In genomic region chr3:177359601-177360357, GRCh38 we compare ENCODE assay signal across 1 cellular context.
TF ChIP-seq lines count a peak whose summit lies in the region.

No MANE protein-coding gene starts in this region.

TF ChIP-seq in HEK293, 187 proteins besides CTCF, POLR2A, EP300 and RAD21 (continued from another document and continues in another):
- TF ChIP-seq ZNF768 (tag by site-specific recombination; IDR thresholded peaks at IDR 0.05), result no peak
- TF ChIP-seq ZNF621 (tag by site-specific recombination; IDR thresholded peaks at IDR 0.05), result no peak
- peak; percentile 79 for TF ChIP-seq WT1 (tag by site-specific recombination; IDR thresholded peaks at IDR 0.05)
- no peak for TF ChIP-seq ZBTB48 (tag by site-specific recombination; IDR thresholded peaks at IDR 0.05)
- peak; percentile 87 for TF ChIP-seq PRDM6 (tag by site-specific recombination; IDR thresholded peaks at IDR 0.05)
- no peak for TF ChIP-seq BCL6B (tag by site-specific recombination; IDR thresholded peaks at IDR 0.05)
- peak; percentile 91 for TF ChIP-seq INSM2 (tag by site-specific recombination; IDR thresholded peaks at IDR 0.05)
- no peak for TF ChIP-seq ZNF202 (tag by site-specific recombination; IDR thresholded peaks at IDR 0.05; ENCODE audit: borderline replicate concordance)
- TF ChIP-seq ZFHX2 (tag by site-specific recombination; conservative IDR thresholded peaks at IDR 0.05), result peak; percentile 80
- TF ChIP-seq ZNF311 (tag by site-specific recombination; IDR thresholded peaks at IDR 0.05; ENCODE audit: borderline replicate concordance), result no peak
- TF ChIP-seq ZSCAN18 (tag by site-specific recombination; IDR thresholded peaks at IDR 0.05), result no peak
- peak; percentile 62; the same call in 1 of the 2 replicates for TF ChIP-seq HOXD13 (CRISPR knock-in tag; IDR thresholded peaks at IDR 0.05; ENCODE audit: borderline replicate concordance)
- TF ChIP-seq ZNF184 (tag by site-specific recombination; IDR thresholded peaks at IDR 0.05), result peak; percentile 72
- no peak for TF ChIP-seq ZNF16 (tag by site-specific recombination; IDR thresholded peaks at IDR 0.05; ENCODE audit: low read depth)
- TF ChIP-seq GFI1B (tag by site-specific recombination; IDR thresholded peaks at IDR 0.05), result peak; percentile 49; the same call in 1 of the 2 replicates
- TF ChIP-seq ZNF776 (tag by site-specific recombination; IDR thresholded peaks at IDR 0.05; ENCODE audit: borderline replicate concordance), result no peak
- TF ChIP-seq KLF16 (tag by site-specific recombination; IDR thresholded peaks at IDR 0.05), result no peak; the same call in 1 of the 2 replicates
- TF ChIP-seq ZNF350 (tag by site-specific recombination; IDR thresholded peaks at IDR 0.05), result no peak
- peak; percentile 94 for TF ChIP-seq SP7 (tag by site-specific recombination; IDR thresholded peaks at IDR 0.05)
- TF ChIP-seq ZNF362 (tag by site-specific recombination; IDR thresholded peaks at IDR 0.05), result no peak
- TF ChIP-seq ZNF433 (tag by site-specific recombination; IDR thresholded peaks at IDR 0.05; ENCODE audit: low read depth), result no peak
- 0 out of 2 replicates have a peak, but pooled peaks have one; percentile 7 for TF ChIP-seq ZNF654 (tag by site-specific recombination; IDR thresholded peaks at IDR 0.05; ENCODE audit: low read depth)
- no peak for TF ChIP-seq HOXA7 (CRISPR knock-in tag; IDR thresholded peaks at IDR 0.05; ENCODE audit: borderline replicate concordance)
- TF ChIP-seq ZNF155 (tag by site-specific recombination; IDR thresholded peaks at IDR 0.05), result no peak
- TF ChIP-seq ZNF366 (tag by site-specific recombination; conservative IDR thresholded peaks at IDR 0.05), result peak; percentile 76
- TF ChIP-seq ZNF843 (tag by site-specific recombination; IDR thresholded peaks at IDR 0.05), result peak; percentile 83
- no peak for TF ChIP-seq ZNF354C (tag by site-specific recombination; IDR thresholded peaks at IDR 0.05; ENCODE audit: borderline replicate concordance, low read depth)
- TF ChIP-seq ZNF404 (tag by site-specific recombination; IDR thresholded peaks at IDR 0.05), result no peak
- TF ChIP-seq ZNF214 (tag by site-specific recombination; IDR thresholded peaks at IDR 0.05; ENCODE audit: borderline replicate concordance), result no peak
- TF ChIP-seq ZNF121 (tag by site-specific recombination; IDR thresholded peaks at IDR 0.05), result no peak
- 0 out of 2 replicates have a peak, but pooled peaks have one; percentile 51 for TF ChIP-seq MYNN (tag by site-specific recombination; IDR thresholded peaks at IDR 0.05; ENCODE audit: borderline replicate concordance)
- TF ChIP-seq ZNF555 (tag by site-specific recombination; conservative IDR thresholded peaks at IDR 0.05), result no peak
- no peak for TF ChIP-seq ZNF48 (tag by site-specific recombination; IDR thresholded peaks at IDR 0.05)
- TF ChIP-seq ZNF449 (tag by site-specific recombination; IDR thresholded peaks at IDR 0.05), result peak; percentile 55; the same call in 1 of the 2 replicates
- TF ChIP-seq ZNF548 (tag by site-specific recombination; IDR thresholded peaks at IDR 0.05), result no peak
- no peak for TF ChIP-seq HOXC10 (CRISPR knock-in tag; IDR thresholded peaks at IDR 0.05)
- no peak for TF ChIP-seq ZNF785 (tag by site-specific recombination; IDR thresholded peaks at IDR 0.05)
- TF ChIP-seq ZNF701 (tag by site-specific recombination; IDR thresholded peaks at IDR 0.05), result no peak
- TF ChIP-seq PRDM10 (tag by site-specific recombination; IDR thresholded peaks at IDR 0.05), result peak; percentile 55
- TF ChIP-seq FEZF1 (tag by site-specific recombination; IDR thresholded peaks at IDR 0.05), result peak; percentile 75
- TF ChIP-seq OSR2 (tag by site-specific recombination; IDR thresholded peaks at IDR 0.05), result peak; percentile 38; the same call in 1 of the 2 replicates
- no peak for TF ChIP-seq ZNF223 (tag by site-specific recombination; IDR thresholded peaks at IDR 0.05)
- TF ChIP-seq SCRT1 (tag by site-specific recombination; IDR thresholded peaks at IDR 0.05; ENCODE audit: borderline replicate concordance), result no peak
- TF ChIP-seq ZBTB10 (tag by site-specific recombination; IDR thresholded peaks at IDR 0.05), result no peak
- TF ChIP-seq ZBTB11 (tag by site-specific recombination; conservative IDR thresholded peaks at IDR 0.05; ENCODE audit: low read depth), result no peak
- TF ChIP-seq ZNF133 (tag by site-specific recombination; IDR thresholded peaks at IDR 0.05), result no peak
- 0 out of 2 replicates have a peak, but pooled peaks have one; percentile 32 for TF ChIP-seq TCF7L2 (IDR thresholded peaks at IDR 0.05; ENCODE audit: borderline replicate concordance, low read depth, low read length)
